In the genomic region with DNA sequence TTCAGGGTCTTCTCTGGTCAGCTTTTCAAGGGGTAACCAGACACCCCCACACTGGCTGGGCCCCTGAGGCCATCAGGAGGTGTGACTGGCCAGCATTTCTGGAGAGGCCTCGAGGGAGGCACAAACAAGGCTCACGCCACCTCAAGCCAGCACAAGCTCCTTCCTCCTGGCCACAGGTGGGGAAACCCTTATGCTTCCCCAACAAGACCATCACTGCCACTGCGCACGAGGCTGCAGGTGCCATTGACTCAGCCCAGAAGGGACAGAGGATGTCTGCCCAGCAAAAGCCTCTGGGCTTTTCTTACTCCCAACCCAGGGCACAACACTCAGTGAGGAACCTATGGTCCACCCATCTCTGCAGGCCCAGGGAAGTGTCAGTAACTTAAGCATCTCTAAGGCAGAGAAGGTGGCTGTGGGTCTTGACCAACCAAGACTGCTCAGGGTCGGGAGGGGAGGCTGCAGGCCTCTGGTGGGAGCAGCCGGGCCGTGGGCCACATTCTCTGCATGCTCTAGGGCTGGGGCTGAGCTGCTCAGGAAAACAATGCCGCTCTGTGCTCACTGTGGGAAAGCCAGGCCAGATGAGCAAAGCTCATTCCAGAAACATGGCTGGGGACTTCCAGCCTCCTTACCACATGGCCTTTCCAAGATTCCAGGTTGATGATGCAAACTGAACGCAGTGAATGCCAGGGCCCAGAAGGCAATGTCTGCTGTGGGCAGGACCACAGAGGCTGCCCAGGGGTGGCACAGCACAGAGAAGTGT, we compare ENCODE assay signal across 9 cellular contexts. TPM values are rescaled to one million over a fixed set of nuclear protein-coding genes. Genes with fewer than 3 reads are reported as not detected.
DNase-seq lines count a peak whose midpoint lies in the region; ATAC-seq and TF ChIP-seq lines count a peak whose summit lies in the region.
"Had no signal": no experiment of that assay in that cellular context is flagged by ENCODE, and none has a peak within 500 bp of the region (broad histone marks: within the 10 kb centered on the region; RNA-seq: fewer than 3 reads in every experiment).

No MANE protein-coding gene starts in this region.

- ATAC-seq in HG03520 (IDR thresholded peaks at IDR 0.05; ENCODE audit: unreplicated experiment) (no peak), HG02885 (IDR thresholded peaks at IDR 0.05; ENCODE audit: poor library complexity, unreplicated experiment) (no peak), GM19324 (IDR thresholded peaks at IDR 0.05; ENCODE audit: low FRiP score, unreplicated experiment) (no peak)

- H3K4me1 ChIP-seq in right atrium auricular region: peaks cover 0 to 51% of the 10 kb centered on the region in 2 donors

- H3K27ac ChIP-seq in right atrium auricular region: peak overlapping the region; percentile 52 to 68

- DNase-seq in ELF-1 (ENCODE audit: low read depth, low spot score) (peak; percentile 79), anterior cingulate cortex (lab: John Stamatoyannopoulos, UW) (peak in 49 of 58 donors; percentile 21 to 89 (median 65)), right atrium auricular region (ENCODE audit: low spot score) (peak; percentile 79), retinal pigment epithelial cell (ENCODE audit: low read depth) (peak; percentile 92), DMS79 treated with DMSO at 0.1 percent for 48 hours (lab: John Stamatoyannopoulos, UW) (no peak)

- no peaks in the 10 kb centered on the region for H3K27me3 ChIP-seq in right atrium auricular region
- H3K27me3 ChIP-seq: adrenal gland had no signal

- H3K36me3 ChIP-seq in right atrium auricular region: no peaks in the 10 kb centered on the region
- H3K36me3 ChIP-seq: adrenal gland had no signal

- H3K9me3 ChIP-seq in right atrium auricular region: no peaks in the 10 kb centered on the region
- H3K9me3 ChIP-seq: adrenal gland had no signal

- TF ChIP-seq CTCF in right atrium auricular region (IDR thresholded peaks at IDR 0.05) (no peak), retinal pigment epithelial cell (conservative IDR thresholded peaks at IDR 0.05; ENCODE audit: low read depth, low read length) (peak; percentile 5)

- H3K4me3 ChIP-seq in right atrium auricular region (no peak overlapping the region), retinal pigment epithelial cell (ENCODE audit: low read length) (no peak overlapping the region)
- H3K4me3 ChIP-seq: adrenal gland had no signal

RNA-seq across cellular contexts. Expression of a gene that starts 24.2 kb away (rescaled TPM):
- 10 to 100 TPM; 43.3 to 43.4 TPM for total RNA-seq in right atrium auricular region

RNA-seq across cellular contexts. Expression of a gene that starts 24.2 kb away (rescaled TPM):
- total RNA-seq in right atrium auricular region: under 1 TPM in 1 of 2 donors, not detected in 1; 0.15 TPM
- total RNA-seq: adrenal gland had no signal

RNA-seq across cellular contexts. Expression of a gene that starts 43.2 kb away (rescaled TPM):
- 100 to 1,000 TPM in 1 of 2 donors, 10 to 100 TPM in 1; 68.8 to 143 TPM for total RNA-seq in right atrium auricular region
